ENCODE assay signal across 27 cellular contexts in genomic region chr3:10551139-10551538, GRCh38. TPM values are rescaled to one million over a fixed set of nuclear protein-coding genes. Genes with fewer than 3 reads are reported as not detected.
DNase-seq lines count a peak whose midpoint lies in the region; ATAC-seq and TF ChIP-seq lines count a peak whose summit lies in the region.
"Had no signal": no experiment of that assay in that cellular context is flagged by ENCODE, and none has a peak within 500 bp of the region (broad histone marks: within the 10 kb centered on the region; RNA-seq: fewer than 3 reads in every experiment).

No MANE protein-coding gene starts in this region.

- peak; percentile 38 for DNase-seq in cardiac septum (ENCODE audit: low spot score)
- no peak for DNase-seq in Right ventricle myocardium inferior (ENCODE audit: missing footprints)
- peak; percentile 49 for DNase-seq in mesenteric fat pad (ENCODE audit: low spot score)
- peak; percentile 39 for DNase-seq in type B pancreatic cell (ENCODE audit: extremely low spot score, unreplicated experiment)
- DNase-seq in GOT3 (lab: John Stamatoyannopoulos, UW) = no peak
- no peak for DNase-seq in DMS53 treated with DMSO at 0.1 percent for 48 hours (lab: John Stamatoyannopoulos, UW; ENCODE audit: unreplicated experiment)
- DNase-seq: activated CD4-positive, alpha-beta T cell treated with anti-CD3 and anti-CD28 coated beads for 4 hours; immature natural killer cell; left lung; mesendoderm; naive B cell; NCI-H1436 treated with DMSO at 0.1 percent for 48 hours; NCI-H524 treated with DMSO at 0.1 percent for 48 hours; PC-3; Right ventricle myocardium superior; small intestine; trophoblast cell had no signal

- peak overlapping the region; percentile 41 for H3K27ac ChIP-seq in cingulate gyrus (ENCODE audit: low read depth, low read length)
- H3K27ac ChIP-seq: cardiac muscle cell, KMS-11, left lung had no signal

- no peak for TF ChIP-seq CTCF in type B pancreatic cell (conservative IDR thresholded peaks at IDR 0.05)

- peaks cover 14% of the 10 kb centered on the region for H3K27me3 Mint-ChIP-seq in type B pancreatic cell

- no peaks in the 10 kb centered on the region for H3K9me3 Mint-ChIP-seq in type B pancreatic cell
- H3K9me3 Mint-ChIP-seq: activated T-helper 2 cell treated with anti-CD3 and anti-CD28 coated beads, Interferon-gamma antibody, Interleukin-2, Interleukin-4, amounts not matched to agents 10 μg/mL and 5 μg/mL and 100 μg/mL, durations not matched to agents 14 hours and 24 hours and 36 hours; dendritic cell treated with granulocyte-macrophage colony-stimulating factor and Interleukin-4, amounts not matched to agents 40 ng/mL and 50 ng/mL, for 4 days; immature natural killer cell; naive B cell had no signal

- H3K4me1 Mint-ChIP-seq in type B pancreatic cell (ENCODE audit: unreplicated experiment) = no peaks in the 10 kb centered on the region

- no peak overlapping the region for H3K4me3 Mint-ChIP-seq in type B pancreatic cell
- H3K4me3 Mint-ChIP-seq: activated naive CD8-positive, alpha-beta T cell; dendritic cell treated with granulocyte-macrophage colony-stimulating factor and Interleukin-4, amounts not matched to agents 40 ng/mL and 50 ng/mL, for 4 days had no signal

- no peak overlapping the region for H3K27ac Mint-ChIP-seq in type B pancreatic cell
- H3K27ac Mint-ChIP-seq: activated naive CD8-positive, alpha-beta T cell; activated T-helper 2 cell treated with anti-CD3 and anti-CD28 coated beads, Interferon-gamma antibody, Interleukin-2, Interleukin-4, amounts not matched to agents 10 μg/mL and 5 μg/mL and 100 μg/mL, durations not matched to agents 14 hours and 24 hours and 36 hours; dendritic cell treated with granulocyte-macrophage colony-stimulating factor and Interleukin-4, amounts not matched to agents 40 ng/mL and 50 ng/mL, for 4 days had no signal

- H3K36me3 Mint-ChIP-seq in type B pancreatic cell = no peaks in the 10 kb centered on the region
- H3K36me3 Mint-ChIP-seq: activated naive CD8-positive, alpha-beta T cell; naive B cell had no signal

- intact Hi-C loops in cardiac septum (cut with DNase I) = no loop called here
- intact Hi-C loops in Right ventricle myocardium inferior (cut with DNase I) = no loop called here

- ATAC-seq in Right ventricle myocardium inferior = no peak
- no peak for ATAC-seq in GM18867 (IDR thresholded peaks at IDR 0.05; ENCODE audit: unreplicated experiment)

RNA-seq across cellular contexts. Expression of gene ATP2B2, which starts 45.8 kb away (rescaled TPM):
- 0.13 TPM for total RNA-seq in cardiac septum
- total RNA-seq in Right ventricle myocardium inferior = 0.14 TPM
- total RNA-seq in mesenteric fat pad = 0.16 TPM
- 0.31 and 0.76 TPM in 2 replicates for total RNA-seq in type B pancreatic cell (ENCODE audit: low replicate concordance)
- total RNA-seq: activated T-helper 2 cell treated with anti-CD3 and anti-CD28 coated beads, Interferon-gamma antibody, Interleukin-2, Interleukin-4, amounts not matched to agents 10 μg/mL and 5 μg/mL and 100 μg/mL, durations not matched to agents 14 hours and 24 hours and 36 hours; endothelial cell of umbilical vein; osteoblast; PC-3; Right ventricle myocardium superior; T-helper 2 cell treated with Interferon-gamma antibody and Interleukin-4, amounts not matched to agents 100 ng/mL and 5 ng/mL, for 36 hours had no signal

Comparison
In these comparisons a context has a peak if more than half of its experiments do, and no peak if none do; other contexts are left out.
1. DNase-seq: peak in cardiac septum (single experiment), mesenteric fat pad (single experiment) and type B pancreatic cell (single experiment); none in Right ventricle myocardium inferior (single experiment), GOT3 (single experiment) and DMS53 treated with DMSO at 0.1 percent for 48 hours (single experiment).